In the genomic region with DNA sequence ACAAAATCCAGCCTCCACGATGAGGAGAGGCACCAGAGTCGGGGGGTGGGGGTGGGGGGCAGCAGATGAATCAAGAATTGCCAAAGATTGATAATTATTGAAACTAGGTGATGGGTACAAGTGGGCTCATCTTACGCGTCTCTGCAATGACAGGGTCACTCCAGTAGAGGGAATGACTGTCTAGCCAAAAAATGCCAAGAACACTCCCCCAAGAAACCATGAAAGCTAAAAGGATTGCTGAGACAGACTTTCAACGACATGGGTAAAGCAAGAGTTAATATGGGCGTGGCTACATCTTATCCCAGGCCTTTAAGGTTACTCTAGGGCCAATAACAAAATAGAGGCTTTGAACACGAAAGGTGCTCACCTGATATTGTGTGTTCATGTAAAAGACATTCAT, we compare ENCODE assay signal across 10 cellular contexts.
DNase-seq lines count a peak whose midpoint lies in the region; ATAC-seq and TF ChIP-seq lines count a peak whose summit lies in the region.
"Had no signal": no experiment of that assay in that cellular context is flagged by ENCODE, and none has a peak within 500 bp of the region (broad histone marks: within the 10 kb centered on the region; RNA-seq: fewer than 3 reads in every experiment).

No MANE protein-coding gene starts in this region.

- TF ChIP-seq CTCF in HFF-Myc (IDR thresholded peaks at IDR 0.05; ENCODE audit: low read depth, low read length, missing control alignments) (peak; percentile 24), RWPE1 (conservative IDR thresholded peaks at IDR 0.05; ENCODE audit: low read depth) (no peak)

- intact Hi-C loops in activated CD4-positive, alpha-beta memory T cell treated with anti-CD3 and anti-CD28 coated beads for 36 hours (cut with micrococcal nuclease), result loop anchor here (2.0 kb wide), 1 partner anchor 176 kb away; no protein-coding TSS in a partner anchor

- H3K27ac Mint-ChIP-seq in activated CD4-positive, alpha-beta memory T cell treated with anti-CD3 and anti-CD28 coated beads for 36 hours, result no peak overlapping the region
- H3K27ac Mint-ChIP-seq: activated T-cell treated with anti-CD3 and anti-CD28 coated beads, Interleukin-2, amount 50 U/mL, for 72 hours; nephron progenitor cell had no signal

- CTCF ChIA-PET in RWPE1 (lab: Yijun Ruan, JAX), result no interaction called here
- CTCF ChIA-PET in activated CD4-positive, alpha-beta memory T cell treated with anti-CD3 and anti-CD28 coated beads for 36 hours (lab: Charles Lee), result interaction anchor here (0.6 to 1.4 kb wide), 10 partner anchors 25 to 186 kb away, joined by 3 to 9 read pairs (median 3); no protein-coding TSS in a partner anchor

- no peak for ATAC-seq in GM19035 (IDR thresholded peaks at IDR 0.05; ENCODE audit: unreplicated experiment)

- H3K4me1 Mint-ChIP-seq in activated CD4-positive, alpha-beta memory T cell treated with anti-CD3 and anti-CD28 coated beads for 36 hours (ENCODE audit: low read depth), result peaks cover 33% of the 10 kb centered on the region

- no peak overlapping the region for H3K4me3 ChIP-seq in HFF-Myc (replicated peaks; ENCODE audit: low read depth, low read length)
- H3K4me3 ChIP-seq: Peyer's patch had no signal

- no peak overlapping the region for H3K27ac ChIP-seq in RWPE1
- H3K27ac ChIP-seq: Peyer's patch had no signal

- peak; percentile 53 for DNase-seq in ELR (ENCODE audit: low read depth)
- no peak for DNase-seq in HFF-Myc (ENCODE audit: extremely low read depth, low read depth)
- DNase-seq in RWPE1 (ENCODE audit: low spot score), result peak; percentile 4
- peak; percentile 79 for DNase-seq in iPS-NIHi7 (ENCODE audit: extremely low spot score)
- DNase-seq in activated CD4-positive, alpha-beta memory T cell treated with anti-CD3 and anti-CD28 coated beads for 36 hours, result no peak
- no peak for DNase-seq in T-helper 9 cell
- DNase-seq: activated T-cell treated with anti-CD3 and anti-CD28 coated beads, Interleukin-2, amount 50 U/mL, for 72 hours; nephron progenitor cell; Peyer's patch had no signal

- no peak overlapping the region for H3K4me3 Mint-ChIP-seq in activated CD4-positive, alpha-beta memory T cell treated with anti-CD3 and anti-CD28 coated beads for 36 hours
- H3K4me3 Mint-ChIP-seq: activated T-cell treated with anti-CD3 and anti-CD28 coated beads, Interleukin-2, amount 50 U/mL, for 72 hours; nephron progenitor cell had no signal

- H3K36me3 Mint-ChIP-seq in activated CD4-positive, alpha-beta memory T cell treated with anti-CD3 and anti-CD28 coated beads for 36 hours, result peaks cover 35% of the 10 kb centered on the region

- POLR2A ChIA-PET in RWPE1 (lab: Yijun Ruan, JAX; ENCODE audit: low non-redundant PET), result no interaction called here
- POLR2A ChIA-PET in activated CD4-positive, alpha-beta memory T cell treated with anti-CD3 and anti-CD28 coated beads for 36 hours (lab: Charles Lee), result interaction anchor here (1.1 kb wide), 1 partner anchor 86 kb away, joined by 3 read pairs; a partner anchor contains a TSS

- no peaks in the 10 kb centered on the region for H3K27me3 Mint-ChIP-seq in activated CD4-positive, alpha-beta memory T cell treated with anti-CD3 and anti-CD28 coated beads for 36 hours

- no peaks in the 10 kb centered on the region for H3K9me3 Mint-ChIP-seq in activated CD4-positive, alpha-beta memory T cell treated with anti-CD3 and anti-CD28 coated beads for 36 hours
- H3K9me3 Mint-ChIP-seq: activated T-cell treated with anti-CD3 and anti-CD28 coated beads, Interleukin-2, amount 50 U/mL, for 72 hours; nephron progenitor cell had no signal

Comparison
In these comparisons a context has a peak if more than half of its experiments do, and no peak if none do; other contexts are left out.
1. DNase-seq: peak in ELR (single experiment), RWPE1 (single experiment) and iPS-NIHi7 (single experiment); none in HFF-Myc (single experiment), activated CD4-positive, alpha-beta memory T cell treated with anti-CD3 and anti-CD28 coated beads for 36 hours (single experiment) and T-helper 9 cell (single experiment).